1 cellular context compared by ENCODE assay signal in genomic region chr1:38873027-38873969, GRCh38.
TF ChIP-seq lines count a peak whose summit lies in the region.

TSS of gene MYCBP (minus strand) at chr1:38873348. CDS start at chr1:38873305, 43 bp downstream.

TF ChIP-seq in HepG2, 621 proteins besides CTCF, POLR2A, EP300 and RAD21 (continued from another document and continues in another):
- TF ChIP-seq ZNF136 (CRISPR knock-in tag; IDR thresholded peaks at IDR 0.05; ENCODE audit: low read depth) (0 out of 2 replicates have a peak, but pooled peaks have one; percentile 31), ASH2L (IDR thresholded peaks at IDR 0.05; ENCODE audit: insufficient read length, low read depth, low read length) (peak; percentile 83), ZNF747 (CRISPR knock-in tag; IDR thresholded peaks at IDR 0.05; ENCODE audit: borderline replicate concordance) (peak; percentile 55; the same call in 1 of the 2 replicates), LCORL (IDR thresholded peaks at IDR 0.05) (no peak), LCORL (CRISPR knock-in tag; IDR thresholded peaks at IDR 0.05) (peak; percentile 59; the same call in 1 of the 2 replicates), MAZ (IDR thresholded peaks at IDR 0.05; ENCODE audit: borderline replicate concordance, low read depth, low read length) (peak; percentile 26; the same call in 1 of the 2 replicates), MAZ (CRISPR knock-in tag; IDR thresholded peaks at IDR 0.05; ENCODE audit: low read depth) (no peak; the same call in 1 of the 2 replicates), ZBTB40 (IDR thresholded peaks at IDR 0.05) (no peak), ZBTB40 (CRISPR knock-in tag; IDR thresholded peaks at IDR 0.05) (peak; percentile 42; the same call in 1 of the 2 replicates), SPEN (CRISPR knock-in tag; IDR thresholded peaks at IDR 0.05; ENCODE audit: low read depth) (peak; percentile 74; the same call in 1 of the 2 replicates), ZNF275 (CRISPR knock-in tag; IDR thresholded peaks at IDR 0.05; ENCODE audit: borderline replicate concordance) (0 out of 2 replicates have a peak, but pooled peaks have one; percentile 60), MNT (IDR thresholded peaks at IDR 0.05) (peak; percentile 52), ELF3 (CRISPR knock-in tag; IDR thresholded peaks at IDR 0.05) (peak; percentile 58), PTBP1 (IDR thresholded peaks at IDR 0.05; ENCODE audit: low read depth, low read length, poor library complexity, severe bottlenecking) (no peak), TAF1 (CRISPR knock-in tag; IDR thresholded peaks at IDR 0.05) (peak; percentile 61; the same call in 1 of the 2 replicates), MIXL1 (CRISPR knock-in tag; IDR thresholded peaks at IDR 0.05) (peak; percentile 70; the same call in 1 of the 2 replicates), ZNF710 (CRISPR knock-in tag; IDR thresholded peaks at IDR 0.05; ENCODE audit: borderline replicate concordance) (no peak), SNAPC2 (CRISPR knock-in tag; IDR thresholded peaks at IDR 0.05) (no peak), LRRFIP1 (CRISPR knock-in tag; conservative IDR thresholded peaks at IDR 0.05) (no peak), GABPB1 (CRISPR knock-in tag; IDR thresholded peaks at IDR 0.05) (peak; percentile 95), SKI (IDR thresholded peaks at IDR 0.05; ENCODE audit: partially characterized antibody) (no peak), ZNF142 (CRISPR knock-in tag; IDR thresholded peaks at IDR 0.05) (0 out of 2 replicates have a peak, but pooled peaks have one; percentile 47), ESRRA (CRISPR knock-in tag; IDR thresholded peaks at IDR 0.05; ENCODE audit: low read depth) (0 out of 2 replicates have a peak, but pooled peaks have one; percentile 20), MAX (IDR thresholded peaks at IDR 0.05) (peak; percentile 70), TBX2 (CRISPR knock-in tag; IDR thresholded peaks at IDR 0.05; ENCODE audit: borderline replicate concordance) (peak; percentile 74), SCMH1 (CRISPR knock-in tag; IDR thresholded peaks at IDR 0.05; ENCODE audit: borderline replicate concordance) (no peak), ZNF704 (CRISPR knock-in tag; IDR thresholded peaks at IDR 0.05; ENCODE audit: borderline replicate concordance) (0 out of 2 replicates have a peak, but pooled peaks have one; percentile 67)
